In genomic region chr22:38706101-38706884, GRCh38 we compare ENCODE assay signal across 2 cellular contexts.
TF ChIP-seq lines count a peak whose summit lies in the region.

No MANE protein-coding gene starts in this region.

TF ChIP-seq in HEK293, 187 proteins besides CTCF, POLR2A, EP300 and RAD21 (continued from another document and continues in another):
- peak; percentile 78; the same call in 1 of the 2 replicates for TF ChIP-seq PATZ1 (tag by site-specific recombination; IDR thresholded peaks at IDR 0.05)
- TF ChIP-seq ZIC2 (tag by site-specific recombination; IDR thresholded peaks at IDR 0.05) = peak; percentile 69
- peak; percentile 77 for TF ChIP-seq HIC1 (tag by site-specific recombination; IDR thresholded peaks at IDR 0.05)
- TF ChIP-seq ZNF184 (tag by site-specific recombination; IDR thresholded peaks at IDR 0.05) = 0 out of 2 replicates have a peak, but pooled peaks have one; percentile 62
- TF ChIP-seq FEZF1 (tag by site-specific recombination; IDR thresholded peaks at IDR 0.05) = no peak
- TF ChIP-seq ZNF639 (tag by site-specific recombination; IDR thresholded peaks at IDR 0.05) = no peak
- no peak for TF ChIP-seq KLF1 (tag by site-specific recombination; IDR thresholded peaks at IDR 0.05)
- TF ChIP-seq ZNF394 (tag by site-specific recombination; IDR thresholded peaks at IDR 0.05; ENCODE audit: borderline replicate concordance) = peak; percentile 26; the same call in 1 of the 2 replicates
- TF ChIP-seq PBX3 (CRISPR knock-in tag; IDR thresholded peaks at IDR 0.05) = no peak
- TF ChIP-seq ZNF221 (tag by site-specific recombination; IDR thresholded peaks at IDR 0.05; ENCODE audit: borderline replicate concordance) = no peak
- TF ChIP-seq ZBTB11 (tag by site-specific recombination; conservative IDR thresholded peaks at IDR 0.05; ENCODE audit: low read depth) = no peak
- TF ChIP-seq ZBTB8A (tag by site-specific recombination; IDR thresholded peaks at IDR 0.05) = peak; percentile 54; the same call in 1 of the 2 replicates

TF ChIP-seq in GM12878, 131 proteins besides CTCF, POLR2A, EP300 and RAD21 (continued from another document and continues in another):
- no peak for TF ChIP-seq STAT1 (conservative IDR thresholded peaks at IDR 0.05)
- no peak for TF ChIP-seq RELB (IDR thresholded peaks at IDR 0.05; ENCODE audit: low read depth)
- no peak for TF ChIP-seq YY1 (IDR thresholded peaks at IDR 0.05; ENCODE audit: low read depth, low read length)
- TF ChIP-seq ESRRA (IDR thresholded peaks at IDR 0.05; ENCODE audit: low read length) = no peak
- no peak for TF ChIP-seq BCL11A (IDR thresholded peaks at IDR 0.05; ENCODE audit: low read depth, low read length)
- TF ChIP-seq ZNF384 (IDR thresholded peaks at IDR 0.05; ENCODE audit: borderline replicate concordance, low read depth, low read length) = no peak
- TF ChIP-seq CBX3 (IDR thresholded peaks at IDR 0.05; ENCODE audit: borderline replicate concordance, low read depth) = no peak
- no peak for TF ChIP-seq CEBPZ (IDR thresholded peaks at IDR 0.05; ENCODE audit: low read depth, low read length)
- TF ChIP-seq MTA3 (IDR thresholded peaks at IDR 0.05; ENCODE audit: borderline replicate concordance, low read length) = no peak
- TF ChIP-seq RUNX3 (IDR thresholded peaks at IDR 0.05; ENCODE audit: low read length) = no peak
- no peak for TF ChIP-seq TCF7 (IDR thresholded peaks at IDR 0.05; ENCODE audit: borderline replicate concordance)
- TF ChIP-seq CBFB (IDR thresholded peaks at IDR 0.05; ENCODE audit: low read depth) = no peak
- no peak for TF ChIP-seq PBX3 (IDR thresholded peaks at IDR 0.05; ENCODE audit: insufficient replicate concordance, low read depth, low read length)
- no peak for TF ChIP-seq FOS (IDR thresholded peaks at IDR 0.05; ENCODE audit: borderline replicate concordance, extremely low read depth, insufficient read length)
- TF ChIP-seq SMARCA5 (IDR thresholded peaks at IDR 0.05) = peak; percentile 94
- TF ChIP-seq HDGF (IDR thresholded peaks at IDR 0.05) = 0 out of 2 replicates have a peak, but pooled peaks have one; percentile 34
- TF ChIP-seq RBBP5 (conservative IDR thresholded peaks at IDR 0.05) = no peak
- TF ChIP-seq NBN (IDR thresholded peaks at IDR 0.05) = no peak
- no peak for TF ChIP-seq CHD2 (IDR thresholded peaks at IDR 0.05; ENCODE audit: borderline replicate concordance, low read depth, low read length)
- no peak for TF ChIP-seq ZNF622 (IDR thresholded peaks at IDR 0.05)
- peak; percentile 90 for TF ChIP-seq BACH1 (IDR thresholded peaks at IDR 0.05; ENCODE audit: borderline replicate concordance)
- no peak for TF ChIP-seq PML (IDR thresholded peaks at IDR 0.05; ENCODE audit: low read length)
- TF ChIP-seq ZZZ3 (IDR thresholded peaks at IDR 0.05; ENCODE audit: control insufficient read depth, insufficient read length, low read depth) = no peak
- TF ChIP-seq USF2 (IDR thresholded peaks at IDR 0.05; ENCODE audit: borderline replicate concordance, low read depth, low read length) = no peak
- no peak for TF ChIP-seq SREBF2 (IDR thresholded peaks at IDR 0.05; ENCODE audit: low read length)
- no peak for TF ChIP-seq MYC (IDR thresholded peaks at IDR 0.05; ENCODE audit: insufficient read depth, insufficient read length, insufficient replicate concordance, low read length, severe bottlenecking)
- TF ChIP-seq SP1 (IDR thresholded peaks at IDR 0.05; ENCODE audit: low read depth, low read length) = no peak
- peak; percentile 45 for TF ChIP-seq ZNF687 (IDR thresholded peaks at IDR 0.05)
- no peak for TF ChIP-seq PRDM15 (CRISPR knock-in tag; IDR thresholded peaks at IDR 0.05)
- 0 out of 2 replicates have a peak, but pooled peaks have one; percentile 56 for TF ChIP-seq BCLAF1 (IDR thresholded peaks at IDR 0.05)
- no peak for TF ChIP-seq IRF5 (IDR thresholded peaks at IDR 0.05; ENCODE audit: borderline replicate concordance)
- TF ChIP-seq DPF2 (IDR thresholded peaks at IDR 0.05) = peak; percentile 49; the same call in 1 of the 2 replicates
- 0 out of 2 replicates have a peak, but pooled peaks have one; percentile 6 for TF ChIP-seq JUND (IDR thresholded peaks at IDR 0.05; ENCODE audit: low read depth, low read length)
- TF ChIP-seq MEF2A (IDR thresholded peaks at IDR 0.05; ENCODE audit: insufficient read depth, low read depth, low read length) = no peak
- TF ChIP-seq MXI1 (IDR thresholded peaks at IDR 0.05; ENCODE audit: low read depth, low read length) = peak; percentile 64
- TF ChIP-seq NR2F1 (conservative IDR thresholded peaks at IDR 0.05) = peak; percentile 73
